ENCODE assay signal across 20 cellular contexts in genomic region chr20:49544535-49544934, GRCh38. TPM values are rescaled to one million over a fixed set of nuclear protein-coding genes. Genes with fewer than 3 reads are reported as not detected.
DNase-seq lines count a peak whose midpoint lies in the region; ATAC-seq, FAIRE-seq and TF ChIP-seq lines count a peak whose summit lies in the region.
"Had no signal": no experiment of that assay in that cellular context is flagged by ENCODE, and none has a peak within 500 bp of the region (broad histone marks: within the 10 kb centered on the region; RNA-seq: fewer than 3 reads in every experiment).

No MANE protein-coding gene starts in this region.

- H3K27ac ChIP-seq in K562 (ENCODE audit: extremely low read depth, low read depth, low read length), result no peak overlapping the region
- no peak overlapping the region for H3K27ac ChIP-seq in mesenchymal stem cell (ENCODE audit: low read length, poor library complexity, severe bottlenecking)
- peak overlapping the region; percentile 35 to 37 for H3K27ac ChIP-seq in aorta (ENCODE audit: low read depth in 1 of 2, low read length in 2 of 2)
- no peak overlapping the region for H3K27ac ChIP-seq in left lung
- H3K27ac ChIP-seq: HL-60 had no signal

- H3K9me1 ChIP-seq in K562 (ENCODE audit: control insufficient read depth, insufficient read depth, low read length), result no peaks in the 10 kb centered on the region

- 1% methylated on average over 5 of the region's 5 CpGs for WGBS in K562 (ENCODE audit: insufficient coverage, low coverage, missing lambda C conversion rate)
- 88% methylated on average over 4 of the region's 5 CpGs for WGBS in mesenchymal stem cell
- 92 to 93% methylated on average over 5 of the region's 5 CpGs for WGBS in aorta, 2 donors

- H3K4ac ChIP-seq in mesenchymal stem cell (ENCODE audit: low read depth in 1 of 2, low read length in 2 of 2), result no peak overlapping the region

- no peak overlapping the region for H2BK120ac ChIP-seq in mesenchymal stem cell (ENCODE audit: low read depth, low read length)

- no peak overlapping the region for H3K4me3 ChIP-seq in K562
- no peak overlapping the region for H3K4me3 ChIP-seq in mesenchymal stem cell (ENCODE audit: insufficient read depth in 1 of 2, low read depth in 1 of 2, low read length in 2 of 2)
- H3K4me3 ChIP-seq in aorta (ENCODE audit: low read length in 2 of 2), result no peak overlapping the region
- H3K4me3 ChIP-seq in left lung, result no peak overlapping the region
- H3K4me3 ChIP-seq: GM12878 had no signal

- H3K27me3 ChIP-seq in K562 (ENCODE audit: control insufficient read depth in 2 of 2, insufficient read depth in 2 of 2, low read length in 2 of 2) (peaks cover 2 to 14% of the 10 kb centered on the region in 2 experiments; a peak in 2 of 5 replicates), mesenchymal stem cell (ENCODE audit: control insufficient read depth in 1 of 2, insufficient read depth in 1 of 2, low read length in 2 of 2) (no peaks in the 10 kb centered on the region), aorta (ENCODE audit: control insufficient read depth in 1 of 2, insufficient read depth in 2 of 2, low read length in 1 of 2) (no peaks in the 10 kb centered on the region), left lung (no peaks in the 10 kb centered on the region)
- H3K27me3 ChIP-seq: BE2C had no signal

- no peak overlapping the region for H4K8ac ChIP-seq in mesenchymal stem cell (ENCODE audit: low read length)

- no peak overlapping the region for H3K23ac ChIP-seq in mesenchymal stem cell (ENCODE audit: low read length in 2 of 2)

- BruUV-seq in K562 (replicated peaks; lab: Mats Ljungman, UMichigan), result no TSS peak

- no peak overlapping the region for H3K18ac ChIP-seq in mesenchymal stem cell (ENCODE audit: low read depth in 1 of 2, low read length in 2 of 2)

- no peak overlapping the region for H2BK15ac ChIP-seq in mesenchymal stem cell (ENCODE audit: low read depth, poor library complexity, severe bottlenecking)

- CTCF ChIA-PET in K562 (lab: Yijun Ruan, JAX; ENCODE audit: low intra/inter-chr PET ratio), result no interaction called here

- no peaks in the 10 kb centered on the region for H3K79me2 ChIP-seq in K562 (ENCODE audit: control insufficient read depth, insufficient read depth, low read length)

- TF ChIP-seq POLR2A in K562 (conservative IDR thresholded peaks at IDR 0.05), result no peak

- no peak for TF ChIP-seq RAD21 in K562 (CRISPR knock-in tag; conservative IDR thresholded peaks at IDR 0.05 in 1 of 2, IDR thresholded peaks at IDR 0.05 in 1 of 2)

- no peaks in the 10 kb centered on the region for H4K20me1 ChIP-seq in K562 (replicated peaks; ENCODE audit: control insufficient read depth, insufficient read depth, low read length)

- H2AK5ac ChIP-seq in mesenchymal stem cell (ENCODE audit: low read length, severe bottlenecking), result no peak overlapping the region

- in situ Hi-C loops in K562 (cut with MboI), result loop anchor here (10.0 kb wide), 1 partner anchor 60 kb away; no protein-coding TSS in a partner anchor

- H3K9me3 ChIP-seq in K562 (replicated peaks; ENCODE audit: control insufficient read depth, insufficient read depth, low read depth, low read length) (peaks cover 5% of the 10 kb centered on the region; the same call in 1 of the 2 replicates), mesenchymal stem cell (ENCODE audit: control insufficient read depth, low read length) (no peaks in the 10 kb centered on the region), aorta (ENCODE audit: control insufficient read depth, low read length) (no peaks in the 10 kb centered on the region), left lung (peaks cover 0 to 5% of the 10 kb centered on the region in 2 donors)
- H3K9me3 ChIP-seq: BE2C had no signal

- TF ChIP-seq CTCF in K562 (IDR thresholded peaks at IDR 0.05 in 2 of 3, conservative IDR thresholded peaks at IDR 0.05 in 1 of 3; ENCODE audit: insufficient read depth in 2 of 3, low read depth in 1 of 3, low read length in 3 of 3), result no peak
- TF ChIP-seq CTCF in left lung (IDR thresholded peaks at IDR 0.05), result no peak

- DNase-seq in HTR-8/SVneo (ENCODE audit: insufficient read length, low spot score), result no peak
- DNase-seq in K562 (ENCODE audit: extremely low read depth in 1 of 4, low spot score in 3 of 4), result no peak
- DNase-seq in mesenchymal stem cell, result no peak
- DNase-seq in aorta, result no peak
- no peak for DNase-seq in left lung
- DNase-seq: BE2C; C1 segment of cervical spinal cord; CD4-positive, CD25-positive, alpha-beta regulatory T cell; CD8-positive, alpha-beta memory T cell; COR-L47; DMS 273 treated with DMSO at 0.1 percent for 48 hours; DMS53; DND-41; EL; GOT3; HCEC 1CT had no signal

- intact Hi-C loops in K562 (cut with micrococcal nuclease) (loop anchor here (5.0 kb wide), 1 partner anchor 348 kb away; no protein-coding TSS in a partner anchor), aorta (cut with DNase I) (loop anchor here in 1 of 2 donors (5.0 to 10.0 kb wide), 2 partner anchors 303 to 390 kb away; partner anchors contain the start of gene RNF114), left lung (cut with DNase I) (loop anchor here (5.0 to 10.0 kb wide), 2 partner anchors 63 to 300 kb away; no protein-coding TSS in a partner anchor)

- no peaks in the 10 kb centered on the region for H3K79me1 ChIP-seq in mesenchymal stem cell (replicated peaks; ENCODE audit: low read length, poor library complexity, severe bottlenecking)

- H3K9ac ChIP-seq in K562 (ENCODE audit: insufficient read depth in 1 of 2, low read depth in 2 of 2, low read length in 2 of 2) (no peak overlapping the region), mesenchymal stem cell (ENCODE audit: low read length) (peak overlapping the region; percentile 10)

- peaks cover 0 to 4% of the 10 kb centered on the region in 2 experiments; a peak in 1 of 5 replicates for H3K4me1 ChIP-seq in K562 (replicated peaks in 1 of 2; ENCODE audit: control insufficient read depth in 2 of 2, insufficient read depth in 2 of 2, low read length in 2 of 2)
- no peaks in the 10 kb centered on the region for H3K4me1 ChIP-seq in mesenchymal stem cell (ENCODE audit: control insufficient read depth, insufficient read depth, low read depth, low read length)
- peaks cover 0 to under 1% of the 10 kb centered on the region in 2 donors for H3K4me1 ChIP-seq in aorta (ENCODE audit: control insufficient read depth in 1 of 2, insufficient read depth in 2 of 2, low read length in 2 of 2)
- no peaks in the 10 kb centered on the region for H3K4me1 ChIP-seq in left lung
- H3K4me1 ChIP-seq: BE2C had no signal

- H3K36me3 ChIP-seq in K562 (ENCODE audit: control insufficient read depth, insufficient read depth, low read length) (no peaks in the 10 kb centered on the region), mesenchymal stem cell (ENCODE audit: control insufficient read depth in 1 of 2, insufficient read depth in 2 of 2, low read depth in 1 of 2, low read length in 2 of 2) (peaks cover 58 to 99% of the 10 kb centered on the region in 2 experiments), aorta (ENCODE audit: control insufficient read depth in 1 of 2, insufficient read depth in 2 of 2, low read length in 1 of 2) (peaks cover 7 to 31% of the 10 kb centered on the region in 2 donors), left lung (no peaks in the 10 kb centered on the region)
- H3K36me3 ChIP-seq: BE2C had no signal

- H3K4me2 ChIP-seq in K562 (ENCODE audit: insufficient read depth, low read length) (no peak overlapping the region), mesenchymal stem cell (ENCODE audit: low read length, poor library complexity, severe bottlenecking) (no peak overlapping the region)

- no peak overlapping the region for H4K91ac ChIP-seq in mesenchymal stem cell (ENCODE audit: low read length)

- no peak for TF ChIP-seq EP300 in K562 (IDR thresholded peaks at IDR 0.05; ENCODE audit: low read length)

- no peak overlapping the region for H2BK12ac ChIP-seq in mesenchymal stem cell (ENCODE audit: low read length in 2 of 2)

- no peak overlapping the region for H2AFZ ChIP-seq in K562 (ENCODE audit: low read depth, low read length)
- H2AFZ ChIP-seq in mesenchymal stem cell (ENCODE audit: low read depth, low read length), result no peak overlapping the region

- ATAC-seq in K562, result no peak
- no peak for ATAC-seq in aorta (ENCODE audit: low FRiP score)
- ATAC-seq in left lung, result no peak
- ATAC-seq in HG02759 (IDR thresholded peaks at IDR 0.05; ENCODE audit: unreplicated experiment), result no peak
- ATAC-seq: GM12878 had no signal

- POLR2A ChIA-PET in K562 (lab: Yijun Ruan, JAX), result interaction anchor here (0.5 to 0.6 kb wide), 3 partner anchors 102 to 569 kb away, joined by 3 to 4 read pairs (median 3); no protein-coding TSS in a partner anchor

- no peak overlapping the region for H2BK5ac ChIP-seq in mesenchymal stem cell (ENCODE audit: low read depth, low read length, poor library complexity, severe bottlenecking)

- no peak overlapping the region for H3K14ac ChIP-seq in mesenchymal stem cell (ENCODE audit: low read length in 2 of 2)

- FAIRE-seq in HTR-8/SVneo (lab: Jason Lieb, UNC) (peak; percentile 23), K562 (lab: Jason Lieb, UNC) (no peak)
- FAIRE-seq: GM12878 had no signal

TF ChIP-seq in K562, 482 proteins besides CTCF, POLR2A, EP300 and RAD21 (continues in another document):
- TF ChIP-seq SP1 (CRISPR knock-in tag; IDR thresholded peaks at IDR 0.05) (no peak), TRIM24 (IDR thresholded peaks at IDR 0.05) (no peak), ZNF146 (CRISPR knock-in tag; IDR thresholded peaks at IDR 0.05; ENCODE audit: unreplicated experiment) (no peak)

RNA-seq across cellular contexts. Expression of gene PTGIS, which starts 23.4 kb away (rescaled TPM):
- total RNA-seq in K562 (2011; cell fraction: chromatin; rRNA removed; ENCODE audit: low replicate concordance), result not detected in 2 replicates
- total RNA-seq in K562 (2011; cell fraction: nucleolus; rRNA removed), result not detected in 2 replicates
- total RNA-seq in K562 (2011; cell fraction: nucleoplasm; rRNA removed), result not detected in 2 replicates
- total RNA-seq in K562 (2014; rRNA removed) (not detected in 2 replicates), K562 (2014; rRNA removed; fragmentation: Illumina TruSeq; extraction: Trizol) (not detected in 2 replicates), K562 (2015; rRNA removed; fragmentation: Illumina TruSeq; extraction: Trizol) (not detected in 2 replicates), K562 (2021) (0.16 TPM in 1 of 2 replicates, not detected in the other), aorta (100 to 1,000 TPM; 351 to 637 TPM), left lung (10 to 100 TPM; 32.9 to 46.0 TPM)
- polyA plus RNA-seq in K562 (2011; rRNA removed) (not detected in 2 replicates), K562 (2014; fragmentation: Illumina TruSeq; extraction: Trizol) (not detected in 2 replicates), K562 (2014; fragmentation: Nextera tagmentation; extraction: Ambion mirVana) (not detected), K562 (2014; rRNA removed) (not detected in 2 replicates), aorta (100 to 1,000 TPM in 1 of 2 donors, 10 to 100 TPM in 1; 53.6 to 115 TPM)
- polyA plus RNA-seq in K562 (2011; cell fraction: cytosol; rRNA removed), result 0.01 TPM in 1 of 2 replicates, not detected in the other
- polyA plus RNA-seq in K562 (2011; cell fraction: nucleus; rRNA removed), result not detected in 2 replicates
- not detected in 2 replicates for polyA plus RNA-seq in K562 (2012)
- polyA minus RNA-seq in K562 (2011; rRNA and poly(A)+ RNA removed), result not detected in 2 replicates
- not detected in 2 replicates for polyA minus RNA-seq in K562 (2011; cell fraction: cytosol; rRNA and poly(A)+ RNA removed)
- polyA minus RNA-seq in K562 (2011; cell fraction: nucleus; rRNA and poly(A)+ RNA removed), result not detected in 2 replicates
- polyA plus RNA-seq in mesenchymal stem cell (2013, experiment 1 of 2), result 0.01 TPM
- polyA plus RNA-seq in mesenchymal stem cell (2013, experiment 2 of 2), result 0.01 TPM
- total RNA-seq: CD4-positive, CD25-positive, alpha-beta regulatory T cell had no signal
- polyA plus RNA-seq: CD4-positive, CD25-positive, alpha-beta regulatory T cell; GM12878; IgD-negative memory B cell had no signal

Comparison
In these comparisons a context has a peak if more than half of its experiments do, and no peak if none do; other contexts are left out.
1. H3K27ac ChIP-seq: peak in aorta (2 of 2); none in K562 (single experiment), mesenchymal stem cell (single experiment) and left lung (0 of 2).
2. RNA of gene PTGIS, which starts 23.4 kb away (total RNA-seq): 351 to 637 TPM in aorta and 32.9 to 46.0 TPM in left lung; 0.16 TPM in K562; every median in the first group is over 10 times any median in the second.